Comparison of ENCODE assay signal across 7 cellular contexts in the genomic region with DNA sequence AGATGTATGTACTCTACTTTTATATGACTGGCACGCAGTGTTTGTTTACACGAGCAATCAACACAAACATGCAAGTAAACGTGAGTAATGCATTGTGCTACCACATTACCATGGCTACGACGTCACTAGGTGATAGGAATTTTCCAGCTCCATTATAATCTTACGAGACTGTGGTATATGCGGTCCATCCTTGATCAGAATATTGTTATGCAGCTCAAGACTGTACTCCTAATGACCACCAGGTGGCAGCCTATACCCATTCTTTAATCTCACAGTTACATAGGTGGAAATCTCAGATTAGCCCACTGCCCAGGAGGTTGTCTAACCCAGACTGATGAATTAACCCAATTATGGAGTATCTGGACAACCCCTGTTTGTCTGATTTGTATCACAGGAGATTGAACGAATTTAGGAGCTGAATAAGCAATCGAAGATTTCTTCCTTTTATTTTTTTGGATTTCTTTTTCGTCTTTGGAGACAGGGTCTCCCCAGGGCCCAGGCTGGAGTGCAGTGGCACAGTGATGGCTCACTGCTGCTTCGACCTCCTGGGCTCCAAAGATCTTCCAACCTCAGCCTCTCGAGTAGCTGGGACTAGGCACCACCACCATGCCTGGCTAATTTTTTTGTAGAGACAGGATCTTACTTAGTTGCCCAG. TPM values are rescaled to one million over a fixed set of nuclear protein-coding genes. Genes with fewer than 3 reads are reported as not detected.
DNase-seq lines count a peak whose midpoint lies in the region; ATAC-seq, FAIRE-seq and TF ChIP-seq lines count a peak whose summit lies in the region.

No MANE protein-coding gene starts in this region.

- no peak for TF ChIP-seq POLR2A in K562 (conservative IDR thresholded peaks at IDR 0.05)

- peaks cover 0 to 7% of the 10 kb centered on the region in 2 experiments; a peak in 1 of 5 replicates for H3K27me3 ChIP-seq in K562 (ENCODE audit: control insufficient read depth in 2 of 2, insufficient read depth in 2 of 2, low read length in 2 of 2)

- intact Hi-C loops in K562 (cut with micrococcal nuclease): loop anchor here (1.0 to 2.0 kb wide), 4 partner anchors 75 to 625 kb away; no protein-coding TSS in a partner anchor

- peaks cover 41% of the 10 kb centered on the region for H3K4me1 Mint-ChIP-seq in T-helper 17 cell

- BruUV-seq in K562 (replicated peaks; lab: Mats Ljungman, UMichigan): no TSS peak

- ATAC-seq in HG02870 (IDR thresholded peaks at IDR 0.05; ENCODE audit: unreplicated experiment) (peak; percentile 34), T-helper 17 cell (peak; percentile 85), K562 (peak; percentile 88)

- H3K9ac ChIP-seq in K562 (ENCODE audit: insufficient read depth in 1 of 2, low read depth in 2 of 2, low read length in 2 of 2): no peak overlapping the region

- POLR2A ChIA-PET in K562 (lab: Yijun Ruan, JAX): interaction anchor here (0.7 to 1.0 kb wide), 4 partner anchors 11 to 334 kb away, joined by 3 to 4 read pairs (median 3); no protein-coding TSS in a partner anchor

- 0 out of 2 replicates have a peak overlapping the region, but pooled peaks have one; percentile 34 for H2AFZ ChIP-seq in K562 (ENCODE audit: low read depth, low read length)

- H3K36me3 ChIP-seq in K562 (ENCODE audit: control insufficient read depth, insufficient read depth, low read length): no peaks in the 10 kb centered on the region

- peak; percentile 94 to 96 for TF ChIP-seq RAD21 in K562 (CRISPR knock-in tag; conservative IDR thresholded peaks at IDR 0.05 in 1 of 2, IDR thresholded peaks at IDR 0.05 in 1 of 2)

- H3K9me3 ChIP-seq in T-helper 17 cell (ENCODE audit: control insufficient read depth, low read length, poor library complexity, severe bottlenecking) (no peaks in the 10 kb centered on the region), K562 (replicated peaks; ENCODE audit: control insufficient read depth, insufficient read depth, low read depth, low read length) (no peaks in the 10 kb centered on the region)

- no peak for TF ChIP-seq EP300 in K562 (IDR thresholded peaks at IDR 0.05; ENCODE audit: low read length)

- no peaks in the 10 kb centered on the region for H3K79me2 ChIP-seq in K562 (ENCODE audit: control insufficient read depth, insufficient read depth, low read length)

- H3K4me2 ChIP-seq in K562 (ENCODE audit: insufficient read depth, low read length): no peak overlapping the region

- H3K27ac ChIP-seq in K562 (ENCODE audit: extremely low read depth, low read depth, low read length): no peak overlapping the region

- no peaks in the 10 kb centered on the region for H3K9me1 ChIP-seq in K562 (ENCODE audit: control insufficient read depth, insufficient read depth, low read length)

- H4K20me1 ChIP-seq in K562 (replicated peaks; ENCODE audit: control insufficient read depth, insufficient read depth, low read length): no peaks in the 10 kb centered on the region

- FAIRE-seq in K562 (lab: Jason Lieb, UNC): peak; percentile 84

- in situ Hi-C loops in K562 (cut with MboI): loop anchor here (5.0 to 10.0 kb wide), 2 partner anchors 69 to 151 kb away; no protein-coding TSS in a partner anchor

- no peak overlapping the region for H3K4me3 ChIP-seq in GM12875 (ENCODE audit: low read depth, low read length)
- H3K4me3 ChIP-seq in K562: no peak overlapping the region

- TF ChIP-seq CTCF in GM12875 (IDR thresholded peaks at IDR 0.05; ENCODE audit: borderline replicate concordance, insufficient read depth, low read depth, low read length): peak; percentile 64; the same call in 1 of the 2 replicates
- peak; percentile 81 to 90 (median 81) for TF ChIP-seq CTCF in K562 (IDR thresholded peaks at IDR 0.05 in 2 of 3, conservative IDR thresholded peaks at IDR 0.05 in 1 of 3; ENCODE audit: insufficient read depth in 2 of 3, low read depth in 1 of 3, low read length in 3 of 3)

- H3K4me3 Mint-ChIP-seq in T-helper 17 cell: no peak overlapping the region

- no peak overlapping the region for H3K27ac Mint-ChIP-seq in T-helper 17 cell

- H3K36me3 Mint-ChIP-seq in T-helper 17 cell (ENCODE audit: low read depth): peaks cover 3% of the 10 kb centered on the region

- H3K4me1 ChIP-seq in K562 (replicated peaks in 1 of 2; ENCODE audit: control insufficient read depth in 2 of 2, insufficient read depth in 2 of 2, low read length in 2 of 2): peaks cover 3 to 20% of the 10 kb centered on the region in 2 experiments; a peak in 4 of 5 replicates

- H3K27me3 Mint-ChIP-seq in T-helper 17 cell: peaks cover 20% of the 10 kb centered on the region

- WGBS in K562 (ENCODE audit: insufficient coverage, low coverage, missing lambda C conversion rate): 20% methylated on average over 12 of the region's 12 CpGs

- CTCF ChIA-PET in K562 (lab: Yijun Ruan, JAX; ENCODE audit: low intra/inter-chr PET ratio): interaction anchor here (1.1 to 5.2 kb wide), 5 partner anchors 77 to 626 kb away, joined by 3 to 97 read pairs (median 5); no protein-coding TSS in a partner anchor

- DNase-seq in NCI-H187 treated with DMSO at 0.1 percent for 48 hours (lab: John Stamatoyannopoulos, UW): peak; percentile 72
- DNase-seq in T-helper 17 cell: peak; percentile 14 to 39 (median 31)
- DNase-seq in K562 (ENCODE audit: extremely low read depth in 1 of 4, low spot score in 3 of 4): peak; percentile 65 to 79 (median 68)
- peak in 28 of 51 donors; percentile 0 to 76 (median 28) for DNase-seq in hypothalamus (lab: John Stamatoyannopoulos, UW)
- peak; percentile 22 for DNase-seq in stimulated activated CD4-positive, alpha-beta T cell treated with anti-CD3 and anti-CD28 coated beads, Interleukin-12 subunit alpha, Interleukin-12 subunit beta, amount 100 ng/mL, for 4 hours

TF ChIP-seq in K562, 482 proteins besides CTCF, POLR2A, EP300 and RAD21 (continues in another document):
- TF ChIP-seq ZNF277 (CRISPR knock-in tag; IDR thresholded peaks at IDR 0.05; ENCODE audit: borderline replicate concordance) (no peak), SMAD3 (CRISPR knock-in tag; conservative IDR thresholded peaks at IDR 0.05) (no peak), BCL6 (CRISPR knock-in tag; IDR thresholded peaks at IDR 0.05) (no peak), FOXA3 (CRISPR knock-in tag; conservative IDR thresholded peaks at IDR 0.05 in 1 of 2, IDR thresholded peaks at IDR 0.05 in 1 of 2) (no peak), ZNF408 (CRISPR knock-in tag; IDR thresholded peaks at IDR 0.05; ENCODE audit: low read depth) (no peak), RFX1 (IDR thresholded peaks at IDR 0.05) (peak; percentile 45)

RNA-seq across cellular contexts. Expression of gene TESPA1, which starts 8.7 kb away (rescaled TPM):
- 100 to 1,000 TPM; 121 to 160 TPM for total RNA-seq in T-helper 17 cell
- total RNA-seq in K562 (2011; cell fraction: chromatin; rRNA removed; ENCODE audit: low replicate concordance): 1.1 and 1.4 TPM in 2 replicates
- total RNA-seq in K562 (2011; cell fraction: nucleolus; rRNA removed): 1.0 and 1.6 TPM in 2 replicates
- 0.15 and 0.59 TPM in 2 replicates for total RNA-seq in K562 (2011; cell fraction: nucleoplasm; rRNA removed)
- 2.7 and 2.8 TPM in 2 replicates for total RNA-seq in K562 (2014; rRNA removed)
- 3.5 and 4.4 TPM in 2 replicates for total RNA-seq in K562 (2014; rRNA removed; fragmentation: Illumina TruSeq; extraction: Trizol)
- total RNA-seq in K562 (2015; rRNA removed; fragmentation: Illumina TruSeq; extraction: Trizol): 6.4 and 6.6 TPM in 2 replicates
- total RNA-seq in K562 (2021): 2.4 and 3.8 TPM in 2 replicates
- polyA plus RNA-seq in K562 (2011; rRNA removed): 0.72 and 2.7 TPM in 2 replicates
- polyA plus RNA-seq in K562 (2011; cell fraction: cytosol; rRNA removed): 0.45 and 1.7 TPM in 2 replicates
- polyA plus RNA-seq in K562 (2011; cell fraction: nucleus; rRNA removed): 1.8 and 7.2 TPM in 2 replicates
- 6.1 and 17.9 TPM in 2 replicates for polyA plus RNA-seq in K562 (2012)
- polyA plus RNA-seq in K562 (2014; fragmentation: Illumina TruSeq; extraction: Trizol): 6.3 and 7.1 TPM in 2 replicates
- 1 to 10 TPM; 1.3 to 1.5 TPM for polyA plus RNA-seq in K562 (2014; fragmentation: Nextera tagmentation; extraction: Ambion mirVana)
- 2.1 and 3.3 TPM in 2 replicates for polyA plus RNA-seq in K562 (2014; rRNA removed)
- polyA minus RNA-seq in K562 (2011; rRNA and poly(A)+ RNA removed): 0.84 and 1.7 TPM in 2 replicates
- polyA minus RNA-seq in K562 (2011; cell fraction: cytosol; rRNA and poly(A)+ RNA removed): 5.1 TPM in 1 of 2 replicates, not detected in the other
- 0.67 and 4.9 TPM in 2 replicates for polyA minus RNA-seq in K562 (2011; cell fraction: nucleus; rRNA and poly(A)+ RNA removed)

RNA-seq across cellular contexts. Expression of gene NEUROD4, which starts 26.5 kb away (rescaled TPM):
- total RNA-seq in T-helper 17 cell: not detected
- total RNA-seq in K562 (2011; cell fraction: chromatin; rRNA removed; ENCODE audit: low replicate concordance): not detected in 2 replicates
- total RNA-seq in K562 (2011; cell fraction: nucleolus; rRNA removed): not detected in 2 replicates
- total RNA-seq in K562 (2011; cell fraction: nucleoplasm; rRNA removed): not detected in 2 replicates
- total RNA-seq in K562 (2014; rRNA removed): not detected in 2 replicates
- total RNA-seq in K562 (2014; rRNA removed; fragmentation: Illumina TruSeq; extraction: Trizol): not detected in 2 replicates
- not detected in 2 replicates for total RNA-seq in K562 (2015; rRNA removed; fragmentation: Illumina TruSeq; extraction: Trizol)
- total RNA-seq in K562 (2021): not detected in 2 replicates
- polyA plus RNA-seq in K562 (2011; rRNA removed): not detected in 2 replicates
- polyA plus RNA-seq in K562 (2011; cell fraction: cytosol; rRNA removed): not detected in 2 replicates
- polyA plus RNA-seq in K562 (2011; cell fraction: nucleus; rRNA removed): not detected in 2 replicates
- not detected in 2 replicates for polyA plus RNA-seq in K562 (2012)
- not detected in 2 replicates for polyA plus RNA-seq in K562 (2014; fragmentation: Illumina TruSeq; extraction: Trizol)
- polyA plus RNA-seq in K562 (2014; fragmentation: Nextera tagmentation; extraction: Ambion mirVana): not detected
- polyA plus RNA-seq in K562 (2014; rRNA removed): not detected in 2 replicates
- not detected in 2 replicates for polyA minus RNA-seq in K562 (2011; rRNA and poly(A)+ RNA removed)
- not detected in 2 replicates for polyA minus RNA-seq in K562 (2011; cell fraction: cytosol; rRNA and poly(A)+ RNA removed)
- polyA minus RNA-seq in K562 (2011; cell fraction: nucleus; rRNA and poly(A)+ RNA removed): not detected in 2 replicates

Comparison
In these comparisons a context has a peak if more than half of its experiments do, and no peak if none do; other contexts are left out.
1. ATAC-seq: peak in every context shown above with its lines; median percentile 88 in K562; 85 in T-helper 17 cell; 34 in HG02870.
2. DNase-seq: peak in every context shown above with its lines; median percentile 72 in NCI-H187 treated with DMSO at 0.1 percent for 48 hours; 68 in K562; 31 in T-helper 17 cell; 28 in hypothalamus; 22 in stimulated activated CD4-positive, alpha-beta T cell treated with anti-CD3 and anti-CD28 coated beads, Interleukin-12 subunit alpha, Interleukin-12 subunit beta, amount 100 ng/mL, for 4 hours.
3. RNA of gene TESPA1, which starts 8.7 kb away (total RNA-seq): 121 to 160 TPM in T-helper 17 cell; 0.15 to 6.6 TPM in K562; every median in the first group is over 10 times any median in the second.